10 cellular contexts compared by ENCODE assay signal in genomic region chr7:121605297-121605640, GRCh38.
DNase-seq lines count a peak whose midpoint lies in the region; ATAC-seq, FAIRE-seq and TF ChIP-seq lines count a peak whose summit lies in the region.
"Had no signal": no experiment of that assay in that cellular context is flagged by ENCODE, and none has a peak within 500 bp of the region (broad histone marks: within the 10 kb centered on the region; RNA-seq: fewer than 3 reads in every experiment).

No MANE protein-coding gene starts in this region.

- DNase-seq in GM12892 (ENCODE audit: insufficient read length), result no peak
- peak; percentile 36 for DNase-seq in NCI-H226
- no peak for DNase-seq in chondrocyte (ENCODE audit: low spot score)
- DNase-seq in osteocyte (ENCODE audit: extremely low spot score, unreplicated experiment), result no peak
- DNase-seq in SIG-M5 (lab: John Stamatoyannopoulos, UW), result no peak
- DNase-seq: erythroblast had no signal

- TF ChIP-seq CTCF in chondrocyte (IDR thresholded peaks at IDR 0.05) (peak; percentile 67), osteocyte (IDR thresholded peaks at IDR 0.05) (peak; percentile 33)

- H3K36me3 Mint-ChIP-seq in chondrocyte (ENCODE audit: low read depth), result no peaks in the 10 kb centered on the region
- no peaks in the 10 kb centered on the region for H3K36me3 Mint-ChIP-seq in osteocyte (ENCODE audit: unreplicated experiment)
- H3K36me3 Mint-ChIP-seq: natural killer cell treated with Interleukin-12 subunit alpha and Interleukin-12 subunit beta and Interleukin-15 and Interleukin-18, amount 100 ng/mL, for 72 hours had no signal

- peaks cover 17% of the 10 kb centered on the region for H3K4me1 Mint-ChIP-seq in chondrocyte (ENCODE audit: low read depth)
- H3K4me1 Mint-ChIP-seq in osteocyte (ENCODE audit: unreplicated experiment), result peaks cover 16% of the 10 kb centered on the region

- peak; percentile 51 for FAIRE-seq in GM12892 (lab: Jason Lieb, UNC)

- H3K27ac Mint-ChIP-seq in chondrocyte (ENCODE audit: unreplicated experiment) (no peak overlapping the region), osteocyte (ENCODE audit: unreplicated experiment) (peak overlapping the region; percentile 52)
- H3K27ac Mint-ChIP-seq: natural killer cell treated with Interleukin-12 subunit alpha and Interleukin-12 subunit beta and Interleukin-15 and Interleukin-18, amount 100 ng/mL, for 72 hours had no signal

- TF ChIP-seq POLR2A in GM12892 (IDR thresholded peaks at IDR 0.05; ENCODE audit: low read depth, low read length), result no peak

- H3K9me3 Mint-ChIP-seq in chondrocyte (ENCODE audit: low read depth) (no peaks in the 10 kb centered on the region), osteocyte (ENCODE audit: unreplicated experiment) (no peaks in the 10 kb centered on the region)

- ATAC-seq in GM21723 (IDR thresholded peaks at IDR 0.05; ENCODE audit: unreplicated experiment) (no peak), HG03159 (IDR thresholded peaks at IDR 0.05; ENCODE audit: unreplicated experiment) (no peak), HG03045 (IDR thresholded peaks at IDR 0.05; ENCODE audit: unreplicated experiment) (no peak)
- ATAC-seq: natural killer cell treated with Interleukin-12 subunit alpha and Interleukin-12 subunit beta and Interleukin-15 and Interleukin-18, amount 100 ng/mL, for 72 hours had no signal

- H3K4me3 Mint-ChIP-seq in chondrocyte (ENCODE audit: unreplicated experiment) (no peak overlapping the region), osteocyte (ENCODE audit: unreplicated experiment) (no peak overlapping the region)
- H3K4me3 Mint-ChIP-seq: natural killer cell treated with Interleukin-12 subunit alpha and Interleukin-12 subunit beta and Interleukin-15 and Interleukin-18, amount 100 ng/mL, for 72 hours had no signal

- no peaks in the 10 kb centered on the region for H3K27me3 Mint-ChIP-seq in chondrocyte (ENCODE audit: low read depth)
- H3K27me3 Mint-ChIP-seq in osteocyte (ENCODE audit: unreplicated experiment), result no peaks in the 10 kb centered on the region
